In the genomic region with DNA sequence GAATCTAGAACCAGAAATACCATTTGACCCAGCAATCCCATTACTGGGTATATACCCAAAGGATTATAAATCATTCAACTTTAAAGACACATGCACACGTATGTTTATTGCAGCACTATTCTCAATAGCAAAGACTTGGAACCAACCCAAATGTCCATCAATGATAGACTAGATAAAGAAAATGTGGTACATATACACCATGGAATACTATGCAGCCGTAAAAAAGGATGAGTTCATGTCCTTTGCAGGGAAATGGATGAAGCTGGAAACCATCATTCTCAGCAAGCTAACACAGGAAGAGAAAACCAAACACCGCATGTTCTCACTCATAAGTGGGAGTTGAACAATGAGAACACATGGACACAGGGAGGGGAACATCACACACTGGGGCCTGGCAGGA, we compare ENCODE assay signal across 3 cellular contexts.
DNase-seq lines count a peak whose midpoint lies in the region; ATAC-seq, FAIRE-seq and TF ChIP-seq lines count a peak whose summit lies in the region.
"Not testable (repeated sequence)": the region's sequence is repeated elsewhere in the genome, so short reads cannot be mapped to it uniquely, and the experiment has no call there.

No MANE protein-coding gene starts in this region.

- ATAC-seq in SK-N-SH treated with all-trans-retinoic acid at 6 μM for 48 hours, K562: not testable (repeated sequence)

- H3K4me3 ChIP-seq in HEK293 (ENCODE audit: low read depth, low read length); K562: not testable (repeated sequence)

- not testable (repeated sequence) for H3K9me3 ChIP-seq in HEK293 (ENCODE audit: control insufficient read depth, insufficient read depth, low read depth, low read length); K562 (replicated peaks; ENCODE audit: control insufficient read depth, insufficient read depth, low read depth, low read length)

- H3K4me1 ChIP-seq in HEK293 (ENCODE audit: control insufficient read depth, insufficient read depth, low read length); K562 (replicated peaks in 1 of 2; ENCODE audit: control insufficient read depth in 2 of 2, insufficient read depth in 2 of 2, low read length in 2 of 2): not testable (repeated sequence)

- not testable (repeated sequence) for TF ChIP-seq POLR2A in K562 (conservative IDR thresholded peaks at IDR 0.05)

- not testable (repeated sequence) for H3K4me2 ChIP-seq in K562 (ENCODE audit: insufficient read depth, low read length)

- CTCF ChIA-PET in HEK293 (lab: Yijun Ruan, JAX); K562 (lab: Yijun Ruan, JAX; ENCODE audit: low intra/inter-chr PET ratio): not testable (repeated sequence)

- TF ChIP-seq RAD21 in K562 (CRISPR knock-in tag; conservative IDR thresholded peaks at IDR 0.05 in 1 of 2, IDR thresholded peaks at IDR 0.05 in 1 of 2), result not testable (repeated sequence)

- not testable (repeated sequence) for H2AFZ ChIP-seq in K562 (ENCODE audit: low read depth, low read length)

- DNase-seq in K562 (ENCODE audit: extremely low read depth in 1 of 4, low spot score in 3 of 4), result not testable (repeated sequence)

- 0% methylated on average over 3 of the region's 3 CpGs for WGBS in K562 (ENCODE audit: insufficient coverage, low coverage, missing lambda C conversion rate)

- H3K27ac ChIP-seq in HEK293 (ENCODE audit: extremely low read depth, low read depth, low read length); K562 (ENCODE audit: extremely low read depth, low read depth, low read length): not testable (repeated sequence)

- not testable (repeated sequence) for H3K9me1 ChIP-seq in K562 (ENCODE audit: control insufficient read depth, insufficient read depth, low read length)

- not testable (repeated sequence) for TF ChIP-seq CTCF in HEK293 (tag by site-specific recombination; IDR thresholded peaks at IDR 0.05); K562 (IDR thresholded peaks at IDR 0.05 in 2 of 3, conservative IDR thresholded peaks at IDR 0.05 in 1 of 3; ENCODE audit: insufficient read depth in 2 of 3, low read depth in 1 of 3, low read length in 3 of 3)

- not testable (repeated sequence) for FAIRE-seq in K562 (lab: Jason Lieb, UNC)

- H3K9ac ChIP-seq in K562 (ENCODE audit: insufficient read depth in 1 of 2, low read depth in 2 of 2, low read length in 2 of 2), result not testable (repeated sequence)

- not testable (repeated sequence) for H4K20me1 ChIP-seq in K562 (replicated peaks; ENCODE audit: control insufficient read depth, insufficient read depth, low read length)

- TF ChIP-seq EP300 in K562 (IDR thresholded peaks at IDR 0.05; ENCODE audit: low read length), result not testable (repeated sequence)

- intact Hi-C loops in K562 (cut with micrococcal nuclease), result not testable (repeated sequence)

- H3K27me3 ChIP-seq in K562 (ENCODE audit: control insufficient read depth in 2 of 2, insufficient read depth in 2 of 2, low read length in 2 of 2), result not testable (repeated sequence)

- H3K79me2 ChIP-seq in K562 (ENCODE audit: control insufficient read depth, insufficient read depth, low read length), result not testable (repeated sequence)

- in situ Hi-C loops in K562 (cut with MboI), result not testable (repeated sequence)

- POLR2A ChIA-PET in HEK293 (lab: Yijun Ruan, JAX); K562 (lab: Yijun Ruan, JAX): not testable (repeated sequence)

- BruUV-seq in K562 (replicated peaks; lab: Mats Ljungman, UMichigan), result not testable (repeated sequence)

- H3K36me3 ChIP-seq in HEK293 (ENCODE audit: control insufficient read depth in 2 of 2, insufficient read depth in 1 of 2, low read length in 2 of 2); K562 (ENCODE audit: control insufficient read depth, insufficient read depth, low read length): not testable (repeated sequence)

TF ChIP-seq in HEK293, 187 proteins besides CTCF, POLR2A, EP300 and RAD21:
- peak; percentile 75 for TF ChIP-seq ZNF146 (tag by site-specific recombination; IDR thresholded peaks at IDR 0.05)

TF ChIP-seq in SK-N-SH treated with all-trans-retinoic acid at 6 μM for 48 hours, 23 proteins besides CTCF, POLR2A, EP300 and RAD21:
- TF ChIP-seq ZNF8 (CRISPR knock-in tag; IDR thresholded peaks at IDR 0.05), result peak; percentile 58

TF ChIP-seq in K562, 482 proteins besides CTCF, POLR2A, EP300 and RAD21:
- peak; percentile 12 for TF ChIP-seq ZNF146 (CRISPR knock-in tag; IDR thresholded peaks at IDR 0.05; ENCODE audit: unreplicated experiment)
